Comparison of ENCODE assay signal across 31 cellular contexts in the genomic region with DNA sequence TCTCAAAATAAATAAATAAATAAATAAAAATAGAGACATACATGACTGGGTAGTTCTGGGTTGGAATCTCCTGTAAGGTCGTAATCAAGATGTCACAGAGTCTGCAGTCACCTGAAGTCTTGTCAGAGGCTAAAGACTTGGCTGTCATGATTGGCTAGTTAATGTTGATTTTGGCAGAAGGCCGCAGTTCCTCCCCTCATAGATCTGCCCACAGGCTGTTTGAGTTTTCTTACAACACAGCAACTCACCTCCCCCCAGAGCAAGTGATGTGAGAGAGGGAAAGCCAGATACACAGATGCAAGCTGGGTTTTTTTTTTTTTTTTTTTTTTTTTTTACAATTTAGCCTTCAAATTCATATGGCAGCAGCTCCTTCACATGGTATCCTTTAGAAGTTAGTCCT. TPM values are rescaled to one million over a fixed set of nuclear protein-coding genes. Genes with fewer than 3 reads are reported as not detected.
"Had no signal": no experiment of that assay in that cellular context is flagged by ENCODE, and none has a peak within 500 bp of the region (broad histone marks: within the 10 kb centered on the region; RNA-seq: fewer than 3 reads in every experiment).

No MANE protein-coding gene starts in this region.

- H3K36me3 ChIP-seq: ascending aorta, cardiac muscle cell had no signal

- DNase-seq: activated B cell treated with CpG ODN at 0.5 μM for 24 hours; activated CD4-positive, alpha-beta T cell treated with anti-CD3 and anti-CD28 coated beads for 48 hours; activated CD4-positive, CD25-positive, alpha-beta regulatory T cell treated with anti-CD3 and anti-CD28 coated beads, Interleukin-2, amount 50 U/mL, for 72 hours; activated CD8-positive, alpha-beta T cell treated with anti-CD3 and anti-CD28 coated beads for 36 hours; activated naive CD4-positive, alpha-beta T cell treated with Interleukin-2 at 50 U/mL for 16 hours; activated naive CD8-positive, alpha-beta T cell treated with anti-CD3 and anti-CD28 coated beads, Interleukin-2, amount 10 ng/mL, durations not matched to agents 7 days and 5 days; activated T-cell treated with anti-CD3 and anti-CD28 coated beads, Interleukin-2, amount 50 U/mL, for 1 hour; activated T-cell treated with anti-CD3 and anti-CD28 coated beads, Interleukin-2, amount 50 U/mL, for 72 hours; amygdala; Karpas-422; NCI-H1105; NCI-H1417 treated with DMSO at 0.1 percent for 48 hours; NCI-H187 treated with DMSO at 0.1 percent for 48 hours; NCI-H2081; NCI-H2171 treated with DMSO at 0.1 percent for 48 hours; NCI-H2227 treated with DMSO at 0.1 percent for 48 hours; NCI-H446; NCI-H524; PC-9; SIG-M5; T-cell; T-helper 2 cell; T-helper 9 cell had no signal

- H2AFZ ChIP-seq: PC-9 had no signal

- H3K4me2 ChIP-seq: PC-9 had no signal

- H3K4me1 ChIP-seq: ascending aorta had no signal

- ATAC-seq: activated CD8-positive, alpha-beta T cell treated with anti-CD3 and anti-CD28 coated beads for 36 hours; activated T-cell treated with anti-CD3 and anti-CD28 coated beads, Interleukin-2, amount 50 U/mL, for 72 hours; activated T-helper 17 cell treated with anti-CD3 and anti-CD28 coated beads, Interleukin-2, amount 50 U/mL, for 72 hours; Right ventricle myocardium inferior; SK-N-SH treated with all-trans-retinoic acid at 6 μM for 48 hours; T-cell had no signal

- H3K27me3 ChIP-seq: ascending aorta had no signal

- H3K4me3 ChIP-seq: ascending aorta, cardiac muscle cell, PC-9 had no signal

- H3K27ac ChIP-seq: ascending aorta, cardiac muscle cell, PC-9, RWPE1, VCaP had no signal

- H3K9me3 ChIP-seq: ascending aorta had no signal

RNA-seq across cellular contexts. Expression of gene BMPR1B, which starts 36.4 kb away (rescaled TPM):
- total RNA-seq: activated B cell treated with CpG ODN at 0.5 μM for 24 hours; activated CD8-positive, alpha-beta memory T cell treated with anti-CD3 and anti-CD28 coated beads for 36 hours; activated CD8-positive, alpha-beta T cell treated with anti-CD3 and anti-CD28 coated beads for 36 hours; activated naive CD8-positive, alpha-beta T cell treated with anti-CD3 and anti-CD28 coated beads, Interleukin-2, amount 10 ng/mL, durations not matched to agents 7 days and 5 days; activated T-cell treated with anti-CD3 and anti-CD28 coated beads, Interleukin-2, amount 50 U/mL, for 72 hours; activated T-helper 17 cell treated with anti-CD3 and anti-CD28 coated beads, Interleukin-2, amount 50 U/mL, for 72 hours had no signal
